20 cellular contexts compared by ENCODE assay signal in genomic region chr11:68533945-68534344, GRCh38.
DNase-seq lines count a peak whose midpoint lies in the region; ATAC-seq and TF ChIP-seq lines count a peak whose summit lies in the region.
"Had no signal": no experiment of that assay in that cellular context is flagged by ENCODE, and none has a peak within 500 bp of the region (broad histone marks: within the 10 kb centered on the region; RNA-seq: fewer than 3 reads in every experiment).

No MANE protein-coding gene starts in this region.

- peaks cover 48% of the 10 kb centered on the region for H3K36me3 Mint-ChIP-seq in activated naive CD4-positive, alpha-beta T cell treated with anti-CD3 and anti-CD28 coated beads, Interleukin-2, amount 10 ng/mL, durations not matched to agents 7 days and 5 days
- peaks cover 97% of the 10 kb centered on the region for H3K36me3 Mint-ChIP-seq in stimulated activated effector memory CD8-positive, alpha-beta T cell treated with anti-CD3 and anti-CD28 coated beads, Interleukin-12 subunit alpha, Interleukin-12 subunit beta, amount 100 ng/mL, for 72 hours

- no peaks in the 10 kb centered on the region for H3K27me3 Mint-ChIP-seq in activated naive CD4-positive, alpha-beta T cell treated with anti-CD3 and anti-CD28 coated beads, Interleukin-2, amount 10 ng/mL, durations not matched to agents 7 days and 5 days

- H3K27ac Mint-ChIP-seq in activated naive CD4-positive, alpha-beta T cell treated with anti-CD3 and anti-CD28 coated beads, Interleukin-2, amount 10 ng/mL, durations not matched to agents 7 days and 5 days = peak overlapping the region; percentile 55
- peak overlapping the region; percentile 74 for H3K27ac Mint-ChIP-seq in stimulated activated effector memory CD8-positive, alpha-beta T cell treated with anti-CD3 and anti-CD28 coated beads, Interleukin-12 subunit alpha, Interleukin-12 subunit beta, amount 100 ng/mL, for 72 hours

- H3K9me3 ChIP-seq in hepatocyte (ENCODE audit: low read depth) = no peaks in the 10 kb centered on the region
- H3K9me3 ChIP-seq: esophagus muscularis mucosa, MG63, Peyer's patch had no signal

- H3K4me2 ChIP-seq in hepatocyte = no peak overlapping the region

- no peak overlapping the region for H3K4me3 Mint-ChIP-seq in activated naive CD4-positive, alpha-beta T cell treated with anti-CD3 and anti-CD28 coated beads, Interleukin-2, amount 10 ng/mL, durations not matched to agents 7 days and 5 days
- no peak overlapping the region for H3K4me3 Mint-ChIP-seq in stimulated activated effector memory CD8-positive, alpha-beta T cell treated with anti-CD3 and anti-CD28 coated beads, Interleukin-12 subunit alpha, Interleukin-12 subunit beta, amount 100 ng/mL, for 72 hours

- H3K4me1 ChIP-seq in hepatocyte (ENCODE audit: insufficient read depth) (peaks cover 25% of the 10 kb centered on the region), foreskin keratinocyte (no peaks in the 10 kb centered on the region)

- no peak for DNase-seq in activated naive CD4-positive, alpha-beta T cell treated with anti-CD3 and anti-CD28 coated beads, Interleukin-2, amount 10 ng/mL, durations not matched to agents 7 days and 5 days
- DNase-seq in activated naive CD4-positive, alpha-beta T cell treated with Interleukin-2 at 50 U/mL for 16 hours = no peak
- no peak for DNase-seq in hepatocyte (ENCODE audit: low spot score)
- DNase-seq in stimulated activated effector memory CD8-positive, alpha-beta T cell treated with anti-CD3 and anti-CD28 coated beads, Interleukin-12 subunit alpha, Interleukin-12 subunit beta, amount 100 ng/mL, for 72 hours (ENCODE audit: low spot score in 2 of 2) = no peak
- DNase-seq in omental fat pad (ENCODE audit: low spot score) = no peak
- no peak for DNase-seq in DMS114 treated with DMSO at 0.1 percent for 48 hours (lab: John Stamatoyannopoulos, UW; ENCODE audit: unreplicated experiment)
- DNase-seq in foreskin keratinocyte = no peak
- DNase-seq: activated CD4-positive, CD25-positive, alpha-beta regulatory T cell; activated gamma-delta T cell treated with Interleukin-2 at 50 U/mL for 16 hours; aorta; C1 segment of cervical spinal cord; effector CD4-positive, alpha-beta T cell; MG63; NCI-H1417 treated with DMSO at 0.1 percent for 48 hours; NCI-H2107; NCI-H510A; Peyer's patch had no signal

- H3K27me3 ChIP-seq in hepatocyte (no peaks in the 10 kb centered on the region), foreskin keratinocyte (no peaks in the 10 kb centered on the region)
- H3K27me3 ChIP-seq: esophagus muscularis mucosa, MG63, Peyer's patch had no signal

- no peak overlapping the region for H2AFZ ChIP-seq in hepatocyte

- peak overlapping the region; percentile 58; the same call in 1 of the 2 replicates for H3K27ac ChIP-seq in VCaP
- peak overlapping the region; percentile 76 for H3K27ac ChIP-seq in hepatocyte
- no peak overlapping the region for H3K27ac ChIP-seq in foreskin keratinocyte
- H3K27ac ChIP-seq: esophagus muscularis mucosa, SK-N-MC had no signal

- peaks cover 96% of the 10 kb centered on the region for H3K79me2 ChIP-seq in hepatocyte

- 85% methylated on average over 7 of the region's 7 CpGs for WGBS in hepatocyte (ENCODE audit: low lambda C conversion rate, missing lambda C conversion rate)

- peaks cover 5% of the 10 kb centered on the region for H3K36me3 ChIP-seq in hepatocyte (replicated peaks; ENCODE audit: insufficient read depth, low read depth)

- TF ChIP-seq CTCF in VCaP (conservative IDR thresholded peaks at IDR 0.05) (no peak), hepatocyte (IDR thresholded peaks at IDR 0.05; ENCODE audit: poor library complexity) (no peak), omental fat pad (IDR thresholded peaks at IDR 0.05) (no peak), foreskin keratinocyte (conservative IDR thresholded peaks at IDR 0.05) (no peak)

- CTCF ChIA-PET in activated naive CD4-positive, alpha-beta T cell treated with anti-CD3 and anti-CD28 coated beads, Interleukin-2, amount 10 ng/mL, durations not matched to agents 7 days and 5 days (lab: Charles Lee) = no interaction called here

- no peak overlapping the region for H3K4me3 ChIP-seq in hepatocyte
- H3K4me3 ChIP-seq: esophagus muscularis mucosa, MG63, Peyer's patch, SK-N-MC had no signal

- H4K20me1 ChIP-seq in hepatocyte (ENCODE audit: insufficient read depth, poor library complexity, severe bottlenecking) = peaks cover 29% of the 10 kb centered on the region

- no peaks in the 10 kb centered on the region for H3K9me3 Mint-ChIP-seq in activated naive CD4-positive, alpha-beta T cell treated with anti-CD3 and anti-CD28 coated beads, Interleukin-2, amount 10 ng/mL, durations not matched to agents 7 days and 5 days
- H3K9me3 Mint-ChIP-seq in stimulated activated effector memory CD8-positive, alpha-beta T cell treated with anti-CD3 and anti-CD28 coated beads, Interleukin-12 subunit alpha, Interleukin-12 subunit beta, amount 100 ng/mL, for 72 hours = no peaks in the 10 kb centered on the region

- no peaks in the 10 kb centered on the region for H3K9me2 ChIP-seq in hepatocyte (replicated peaks; ENCODE audit: insufficient read depth)

- H3K4me1 Mint-ChIP-seq in activated naive CD4-positive, alpha-beta T cell treated with anti-CD3 and anti-CD28 coated beads, Interleukin-2, amount 10 ng/mL, durations not matched to agents 7 days and 5 days = peaks cover 21% of the 10 kb centered on the region
- peaks cover 50% of the 10 kb centered on the region for H3K4me1 Mint-ChIP-seq in stimulated activated effector memory CD8-positive, alpha-beta T cell treated with anti-CD3 and anti-CD28 coated beads, Interleukin-12 subunit alpha, Interleukin-12 subunit beta, amount 100 ng/mL, for 72 hours

- ATAC-seq in stimulated activated effector memory CD8-positive, alpha-beta T cell treated with anti-CD3 and anti-CD28 coated beads, Interleukin-12 subunit alpha, Interleukin-12 subunit beta, amount 100 ng/mL, for 72 hours = no peak
- ATAC-seq in omental fat pad (ENCODE audit: low FRiP score) (no peak), foreskin keratinocyte (no peak)
